38 cellular contexts compared by ENCODE assay signal in the genomic region with DNA sequence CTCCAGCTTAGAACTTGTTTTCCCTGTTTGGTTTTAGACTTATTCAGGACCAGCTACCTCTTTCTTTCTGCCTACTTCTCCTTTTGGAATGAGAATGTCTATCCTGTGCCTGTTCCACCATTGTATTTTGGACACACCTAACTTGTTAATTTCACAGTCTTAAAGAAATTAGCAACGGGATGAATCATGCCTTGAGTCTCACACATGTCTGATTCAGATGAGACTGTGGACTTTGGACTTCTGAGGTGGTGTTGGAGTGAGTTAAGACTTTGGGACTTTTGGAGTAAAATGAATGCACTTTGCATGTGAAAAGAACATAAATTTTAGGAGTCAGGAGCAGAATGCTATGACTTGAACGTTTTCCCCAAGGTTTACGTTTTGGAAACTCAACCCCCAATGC.
"Had no signal": no experiment of that assay in that cellular context is flagged by ENCODE, and none has a peak within 500 bp of the region (broad histone marks: within the 10 kb centered on the region; RNA-seq: fewer than 3 reads in every experiment).

No MANE protein-coding gene starts in this region.

- H3K27me3 ChIP-seq: cardiac muscle cell, Peyer's patch had no signal

- H3K27ac ChIP-seq: cardiac muscle cell, Peyer's patch, RWPE1, VCaP had no signal

- H3K4me1 Mint-ChIP-seq: activated B cell treated with CpG ODN at 0.5 μM for 24 hours; activated CD4-positive, alpha-beta memory T cell treated with anti-CD3 and anti-CD28 coated beads, Interleukin-2, amount 10 ng/mL, durations not matched to agents 7 days and 5 days; activated CD8-positive, alpha-beta memory T cell treated with anti-CD3 and anti-CD28 coated beads, Interleukin-2, amount 10 ng/mL, durations not matched to agents 7 days and 5 days; activated naive CD4-positive, alpha-beta T cell treated with anti-CD3 and anti-CD28 coated beads, Interleukin-2, amount 10 ng/mL, durations not matched to agents 7 days and 5 days; activated naive CD8-positive, alpha-beta T cell treated with anti-CD3 and anti-CD28 coated beads, Interleukin-2, amount 50 U/mL, for 24 hours; central memory CD8-positive, alpha-beta T cell had no signal

- H3K4me3 Mint-ChIP-seq: activated B cell treated with CpG ODN at 0.5 μM for 24 hours; activated CD4-positive, alpha-beta memory T cell treated with anti-CD3 and anti-CD28 coated beads, Interleukin-2, amount 10 ng/mL, durations not matched to agents 7 days and 5 days; activated CD8-positive, alpha-beta memory T cell treated with anti-CD3 and anti-CD28 coated beads, Interleukin-2, amount 10 ng/mL, durations not matched to agents 7 days and 5 days; activated naive CD4-positive, alpha-beta T cell treated with anti-CD3 and anti-CD28 coated beads, Interleukin-2, amount 10 ng/mL, durations not matched to agents 7 days and 5 days; activated naive CD8-positive, alpha-beta T cell; activated naive CD8-positive, alpha-beta T cell treated with anti-CD3 and anti-CD28 coated beads, Interleukin-2, amount 50 U/mL, for 24 hours; brain; central memory CD8-positive, alpha-beta T cell had no signal

- H3K9me3 ChIP-seq: Peyer's patch had no signal

- H3K36me3 ChIP-seq: cardiac muscle cell, Peyer's patch had no signal

- DNase-seq: activated B cell treated with CpG ODN at 0.5 μM for 24 hours; activated CD4-positive, alpha-beta memory T cell treated with anti-CD3 and anti-CD28 coated beads, Interleukin-2, amount 10 ng/mL, durations not matched to agents 7 days and 5 days; activated CD4-positive, alpha-beta T cell treated with anti-CD3 and anti-CD28 coated beads for 4 hours; activated CD4-positive, CD25-positive, alpha-beta regulatory T cell treated with anti-CD3 and anti-CD28 coated beads, Interleukin-2, amount 50 U/mL, for 72 hours; activated CD8-positive, alpha-beta memory T cell treated with anti-CD3 and anti-CD28 coated beads for 24 hours; activated CD8-positive, alpha-beta memory T cell treated with anti-CD3 and anti-CD28 coated beads, Interleukin-2, amount 10 ng/mL, durations not matched to agents 7 days and 5 days; activated CD8-positive, alpha-beta memory T cell treated with anti-CD3 and anti-CD28 coated beads, Interleukin-2, amount 50 U/mL, for 48 hours; activated effector memory CD4-positive, alpha-beta T cell treated with Interleukin-2 at 50 U/mL for 16 hours; activated naive CD4-positive, alpha-beta T cell treated with anti-CD3 and anti-CD28 coated beads, Interleukin-2, amount 10 ng/mL, durations not matched to agents 7 days and 5 days; activated naive CD8-positive, alpha-beta T cell treated with anti-CD3 and anti-CD28 coated beads, Interleukin-2, amount 50 U/mL, for 24 hours; activated T-cell treated with anti-CD3 and anti-CD28 coated beads, Interleukin-2, amount 50 U/mL, for 48 hours; anterior cingulate cortex; Kasumi-1; KG1; NCI-H1092 treated with DMSO at 0.1 percent for 48 hours; NCI-H1417; NCI-H146; NCI-H187; NCI-H2029 treated with DMSO at 0.1 percent for 48 hours; NCI-H2107; NCI-H2171; NCI-H510A; NCI-H526; NCI-H748 treated with DMSO at 0.1 percent for 48 hours; NK-92 treated with Interleukin-12 subunit alpha and Interleukin-12 subunit beta, amount 100 ng/mL, for 24 hours; PC-3; Peyer's patch; SIG-M5; SW 1271; T-helper 1 cell; T-helper 2 cell; T-helper 9 cell had no signal

- H3K27ac Mint-ChIP-seq: activated B cell treated with CpG ODN at 0.5 μM for 24 hours; activated CD4-positive, alpha-beta memory T cell treated with anti-CD3 and anti-CD28 coated beads, Interleukin-2, amount 10 ng/mL, durations not matched to agents 7 days and 5 days; activated CD8-positive, alpha-beta memory T cell treated with anti-CD3 and anti-CD28 coated beads, Interleukin-2, amount 10 ng/mL, durations not matched to agents 7 days and 5 days; activated naive CD4-positive, alpha-beta T cell treated with anti-CD3 and anti-CD28 coated beads, Interleukin-2, amount 10 ng/mL, durations not matched to agents 7 days and 5 days; activated naive CD8-positive, alpha-beta T cell; activated naive CD8-positive, alpha-beta T cell treated with anti-CD3 and anti-CD28 coated beads, Interleukin-2, amount 50 U/mL, for 24 hours; brain had no signal

- H3K36me3 Mint-ChIP-seq: activated CD8-positive, alpha-beta memory T cell treated with anti-CD3 and anti-CD28 coated beads, Interleukin-2, amount 10 ng/mL, durations not matched to agents 7 days and 5 days; activated naive CD4-positive, alpha-beta T cell treated with anti-CD3 and anti-CD28 coated beads, Interleukin-2, amount 10 ng/mL, durations not matched to agents 7 days and 5 days; activated naive CD8-positive, alpha-beta T cell; brain had no signal

- H3K4me3 ChIP-seq: cardiac muscle cell, Peyer's patch had no signal

- H3K4me1 ChIP-seq: Peyer's patch had no signal

- H3K27me3 Mint-ChIP-seq: activated B cell treated with CpG ODN at 0.5 μM for 24 hours; activated CD4-positive, alpha-beta memory T cell treated with anti-CD3 and anti-CD28 coated beads, Interleukin-2, amount 10 ng/mL, durations not matched to agents 7 days and 5 days; activated CD8-positive, alpha-beta memory T cell treated with anti-CD3 and anti-CD28 coated beads, Interleukin-2, amount 10 ng/mL, durations not matched to agents 7 days and 5 days; activated naive CD4-positive, alpha-beta T cell treated with anti-CD3 and anti-CD28 coated beads, Interleukin-2, amount 10 ng/mL, durations not matched to agents 7 days and 5 days; activated naive CD8-positive, alpha-beta T cell; activated naive CD8-positive, alpha-beta T cell treated with anti-CD3 and anti-CD28 coated beads, Interleukin-2, amount 50 U/mL, for 24 hours; central memory CD8-positive, alpha-beta T cell had no signal
